ENCODE assay signal across 8 cellular contexts in genomic region chr20:41231850-41232249, GRCh38.
A peak's percentile ranks its signal among the peaks of the same experiment; 100 is the strongest.
DNase-seq lines count a peak whose midpoint lies in the region; ATAC-seq, FAIRE-seq and TF ChIP-seq lines count a peak whose summit lies in the region.
"Had no signal": no experiment of that assay in that cellular context is flagged by ENCODE, and none has a peak within 500 bp of the region (broad histone marks: within the 10 kb centered on the region; RNA-seq: fewer than 3 reads in every experiment).

No MANE protein-coding gene starts in this region.

- H3K9me1 ChIP-seq in IMR-90 (ENCODE audit: insufficient read depth, low read length) (peaks cover 19% of the 10 kb centered on the region), keratinocyte (ENCODE audit: control insufficient read depth, extremely low read depth, insufficient read depth, low read length) (no peaks in the 10 kb centered on the region)

- H3K4me3 Mint-ChIP-seq in activated T-helper 1 cell treated with anti-CD3 and anti-CD28 coated beads, Interleukin-12 subunit alpha, Interleukin-12 subunit beta, Interleukin-2, Interleukin-4 antibody, amounts not matched to agents 30 ng/mL and 10 ng/mL and 1 ng/mL, durations not matched to agents 14 hours and 24 hours and 36 hours: no peak overlapping the region

- POLR2A ChIA-PET in IMR-90 (lab: Charles Lee; ENCODE audit: unreplicated experiment): no interaction called here

- H3K9me3 ChIP-seq in IMR-90 (ENCODE audit: control insufficient read depth, insufficient read depth, low read length): no peaks in the 10 kb centered on the region
- H3K9me3 ChIP-seq in keratinocyte (ENCODE audit: control insufficient read depth, low read depth, low read length): no peaks in the 10 kb centered on the region
- H3K9me3 ChIP-seq in stomach: no peaks in the 10 kb centered on the region

- TF ChIP-seq RAD21 in IMR-90 (IDR thresholded peaks at IDR 0.05; ENCODE audit: low read length): no peak

- H3K23ac ChIP-seq in IMR-90 (ENCODE audit: low read depth, low read length): peak overlapping the region; percentile 64; the same call in 1 of the 2 replicates

- H3K36me3 ChIP-seq in IMR-90 (ENCODE audit: control insufficient read depth, insufficient read depth, low read length) (no peaks in the 10 kb centered on the region), keratinocyte (ENCODE audit: control insufficient read depth in 2 of 2, extremely low read depth in 1 of 2, insufficient read depth in 2 of 2, low read length in 2 of 2) (no peaks in the 10 kb centered on the region), stomach (no peaks in the 10 kb centered on the region)

- no peaks in the 10 kb centered on the region for H3K27me3 ChIP-seq in IMR-90 (ENCODE audit: control insufficient read depth, insufficient read depth, low read length)
- no peaks in the 10 kb centered on the region for H3K27me3 ChIP-seq in keratinocyte (ENCODE audit: control insufficient read depth, extremely low read depth, insufficient read depth, low read length)
- no peaks in the 10 kb centered on the region for H3K27me3 ChIP-seq in stomach

- H3K4me1 Mint-ChIP-seq in activated T-helper 1 cell treated with anti-CD3 and anti-CD28 coated beads, Interleukin-12 subunit alpha, Interleukin-12 subunit beta, Interleukin-2, Interleukin-4 antibody, amounts not matched to agents 30 ng/mL and 10 ng/mL and 1 ng/mL, durations not matched to agents 14 hours and 24 hours and 36 hours (ENCODE audit: low read depth): peaks cover 30% of the 10 kb centered on the region

- in situ Hi-C loops in IMR-90 (cut with MboI; ENCODE audit: low sequenced_read_pairs): loop anchor here (5.0 kb wide), 1 partner anchor 100 kb away; no protein-coding TSS in a partner anchor

- no peaks in the 10 kb centered on the region for H3K79me2 ChIP-seq in keratinocyte (ENCODE audit: control insufficient read depth, insufficient read depth, low read length)

- H3K36me3 Mint-ChIP-seq in activated T-helper 1 cell treated with anti-CD3 and anti-CD28 coated beads, Interleukin-12 subunit alpha, Interleukin-12 subunit beta, Interleukin-2, Interleukin-4 antibody, amounts not matched to agents 30 ng/mL and 10 ng/mL and 1 ng/mL, durations not matched to agents 14 hours and 24 hours and 36 hours (ENCODE audit: low read depth): peaks cover 2% of the 10 kb centered on the region

- CTCF ChIA-PET in IMR-90 (lab: Yijun Ruan, JAX): interaction anchor here (0.7 to 2.5 kb wide), 8 partner anchors 8 to 108 kb away, joined by 3 to 11 read pairs (median 4); partner anchors contain the start of gene LPIN3

- peak overlapping the region; percentile 38; the same call in 1 of the 2 replicates for H2BK20ac ChIP-seq in IMR-90 (ENCODE audit: low read depth, low read length)

- no CpG with 5 or more reads among the region's 4 CpGs for WGBS in IMR-90 (ENCODE audit: extremely low coverage in 2 of 2, insufficient read length in 1 of 2), 2 experiments
- WGBS in stomach, 5 donors: 68 to 90% (median 84%) methylated on average over 4 of the region's 4 CpGs

- peak overlapping the region; percentile 48; the same call in 1 of the 2 replicates for H2AK5ac ChIP-seq in IMR-90 (ENCODE audit: low read depth, low read length)

- no peak for TF ChIP-seq CTCF in IMR-90 (conservative IDR thresholded peaks at IDR 0.05; ENCODE audit: low read depth, low read length)
- TF ChIP-seq CTCF in keratinocyte (optimal IDR thresholded peaks at IDR 0.05 in 1 of 3, IDR thresholded peaks at IDR 0.05 in 1 of 3, conservative IDR thresholded peaks at IDR 0.05 in 1 of 3; ENCODE audit: extremely low read depth in 1 of 3, insufficient read depth in 2 of 3, low read length in 3 of 3): no peak
- TF ChIP-seq CTCF in stomach (IDR thresholded peaks at IDR 0.05): no peak

- peak overlapping the region; percentile 62; the same call in 1 of the 2 replicates for H4K5ac ChIP-seq in IMR-90 (ENCODE audit: low read depth, low read length)

- peaks cover 25 to 61% of the 10 kb centered on the region in 2 experiments for H3K79me1 ChIP-seq in IMR-90 (ENCODE audit: low read depth in 1 of 2, low read length in 2 of 2)

- no peak overlapping the region; the same call in 1 of the 2 replicates for H3K4me2 ChIP-seq in IMR-90 (ENCODE audit: low read depth, low read length)
- peak overlapping the region; percentile 56 for H3K4me2 ChIP-seq in keratinocyte (ENCODE audit: control insufficient read depth, extremely low read depth, insufficient read depth, low read depth, low read length)

- BruUV-seq in IMR-90 (replicated peaks; lab: Mats Ljungman, UMichigan): no TSS peak

- H3K27ac ChIP-seq in IMR-90 (ENCODE audit: insufficient read depth, low read length) (no peak overlapping the region), keratinocyte (ENCODE audit: control insufficient read depth, insufficient read depth, low read length) (peak overlapping the region; percentile 80), stomach (peak overlapping the region in 4 of 5 donors; percentile 58 to 74 (median 66))

- TF ChIP-seq POLR2A in IMR-90 (IDR thresholded peaks at IDR 0.05; ENCODE audit: low read depth, low read length) (no peak), stomach (IDR thresholded peaks at IDR 0.05) (no peak)

- peak overlapping the region; percentile 56; the same call in 1 of the 2 replicates for H4K91ac ChIP-seq in IMR-90 (ENCODE audit: insufficient read depth, low read depth, low read length)

- H3K27me3 Mint-ChIP-seq in activated T-helper 1 cell treated with anti-CD3 and anti-CD28 coated beads, Interleukin-12 subunit alpha, Interleukin-12 subunit beta, Interleukin-2, Interleukin-4 antibody, amounts not matched to agents 30 ng/mL and 10 ng/mL and 1 ng/mL, durations not matched to agents 14 hours and 24 hours and 36 hours (ENCODE audit: insufficient read depth): no peaks in the 10 kb centered on the region

- peak overlapping the region; percentile 76 for H3K14ac ChIP-seq in IMR-90 (replicated peaks; ENCODE audit: low read depth, low read length)

- H3K18ac ChIP-seq in IMR-90 (ENCODE audit: low read depth, low read length): peak overlapping the region; percentile 74; the same call in 1 of the 2 replicates

- peak overlapping the region; percentile 41 for H2BK5ac ChIP-seq in IMR-90 (ENCODE audit: low read depth, low read length, poor library complexity, severe bottlenecking)

- no peak for ATAC-seq in IMR-90 (ENCODE audit: low read depth)
- ATAC-seq in HG03565 (IDR thresholded peaks at IDR 0.05; ENCODE audit: unreplicated experiment): no peak

- no peaks in the 10 kb centered on the region for H3K9me3 Mint-ChIP-seq in activated T-helper 1 cell treated with anti-CD3 and anti-CD28 coated beads, Interleukin-12 subunit alpha, Interleukin-12 subunit beta, Interleukin-2, Interleukin-4 antibody, amounts not matched to agents 30 ng/mL and 10 ng/mL and 1 ng/mL, durations not matched to agents 14 hours and 24 hours and 36 hours

- intact Hi-C loops in IMR-90 (cut with micrococcal nuclease): loop anchor here (1.0 to 10.0 kb wide), 6 partner anchors 55 to 265 kb away; partner anchors contain the start of genes LPIN3 and PLCG1
- intact Hi-C loops in activated T-helper 1 cell treated with anti-CD3 and anti-CD28 coated beads, Interleukin-12 subunit alpha, Interleukin-12 subunit beta, Interleukin-2, Interleukin-4 antibody, amounts not matched to agents 30 ng/mL and 10 ng/mL and 1 ng/mL, durations not matched to agents 14 hours and 24 hours and 36 hours (cut with micrococcal nuclease): loop anchor here (1.0 to 5.0 kb wide), 10 partner anchors 59 to 264 kb away; partner anchors contain the start of genes LPIN3, TOP1 and ZHX3
- intact Hi-C loops in stomach (cut with DNase I; ENCODE audit: low total_unique reads): no loop called here

- H3K9ac ChIP-seq in IMR-90 (ENCODE audit: low read depth, low read length): no peak overlapping the region
- H3K9ac ChIP-seq in keratinocyte (ENCODE audit: control insufficient read depth, extremely low read depth, insufficient read depth, low read length): peak overlapping the region; percentile 35

- H4K8ac ChIP-seq in IMR-90 (ENCODE audit: low read depth in 2 of 2, low read length in 2 of 2): peak overlapping the region; percentile 3 to 63; a peak in 3 of 4 replicates

- peak overlapping the region; percentile 21 for H3K4ac ChIP-seq in IMR-90 (ENCODE audit: low read depth, low read length)

- DNase-seq in IMR-90 (no peak), keratinocyte (ENCODE audit: low read depth, low spot score) (no peak), stomach (no peak), DMS 273 treated with DMSO at 0.1 percent for 48 hours (lab: John Stamatoyannopoulos, UW) (no peak), NCI-H510A treated with DMSO at 0.1 percent for 48 hours (lab: John Stamatoyannopoulos, UW) (no peak)
- no peak for DNase-seq in activated T-helper 1 cell treated with anti-CD3 and anti-CD28 coated beads, Interleukin-12 subunit alpha, Interleukin-12 subunit beta, Interleukin-2, Interleukin-4 antibody, amounts not matched to agents 30 ng/mL and 10 ng/mL and 1 ng/mL, durations not matched to agents 14 hours and 24 hours and 36 hours (ENCODE audit: low spot score)

- H3K27ac Mint-ChIP-seq in activated T-helper 1 cell treated with anti-CD3 and anti-CD28 coated beads, Interleukin-12 subunit alpha, Interleukin-12 subunit beta, Interleukin-2, Interleukin-4 antibody, amounts not matched to agents 30 ng/mL and 10 ng/mL and 1 ng/mL, durations not matched to agents 14 hours and 24 hours and 36 hours: peak overlapping the region; percentile 6

- peak overlapping the region; percentile 36; the same call in 1 of the 2 replicates for H3K56ac ChIP-seq in IMR-90 (ENCODE audit: extremely low read depth, insufficient read depth, low read length)

- H2AK9ac ChIP-seq in IMR-90 (replicated peaks; ENCODE audit: low read depth, low read length, poor library complexity): peak overlapping the region; percentile 66

- H3K4me3 ChIP-seq in IMR-90 (ENCODE audit: insufficient read depth, low read depth, low read length) (no peak overlapping the region), keratinocyte (ENCODE audit: control insufficient read depth in 2 of 3, extremely low read depth in 1 of 3, insufficient read depth in 2 of 3, low read depth in 1 of 3, low read length in 3 of 3) (no peak overlapping the region), stomach (no peak overlapping the region)

- dilution Hi-C loops in IMR-90 (cut with HindIII; ENCODE audit: low sequenced_read_pairs, unreplicated experiment): no loop called here
- dilution Hi-C loops in keratinocyte (cut with MboI; ENCODE audit: extremely low pct_ligation_motif_present, low sequenced_read_pairs): no loop called here

- FAIRE-seq in keratinocyte (lab: Jason Lieb, UNC): no peak
- FAIRE-seq: small intestine had no signal

- H3K4me1 ChIP-seq in IMR-90 (ENCODE audit: control insufficient read depth, insufficient read depth, low read length): peaks cover 12% of the 10 kb centered on the region
- peaks cover 29% of the 10 kb centered on the region for H3K4me1 ChIP-seq in keratinocyte (ENCODE audit: control insufficient read depth, extremely low read depth, insufficient read depth, low read length)
- peaks cover 24 to 42% (median 33%) of the 10 kb centered on the region in 4 donors for H3K4me1 ChIP-seq in stomach

- no peak for TF ChIP-seq EP300 in stomach (IDR thresholded peaks at IDR 0.05)

- H2AFZ ChIP-seq in IMR-90 (replicated peaks; ENCODE audit: low read length, poor library complexity) (no peak overlapping the region), keratinocyte (ENCODE audit: control insufficient read depth, low read length) (peak overlapping the region; percentile 2)

- H2BK120ac ChIP-seq in IMR-90 (ENCODE audit: low read depth, low read length): peak overlapping the region; percentile 74

- H4K20me1 ChIP-seq in IMR-90 (ENCODE audit: insufficient read depth, low read length): no peaks in the 10 kb centered on the region
- H4K20me1 ChIP-seq in keratinocyte (ENCODE audit: control insufficient read depth, extremely low read depth, insufficient read depth, low read length): no peaks in the 10 kb centered on the region

- no peak overlapping the region; the same call in 2 of the 3 replicates for H2BK15ac ChIP-seq in IMR-90 (ENCODE audit: low read depth, low read length)
